8 cellular contexts compared by ENCODE assay signal in the genomic region with DNA sequence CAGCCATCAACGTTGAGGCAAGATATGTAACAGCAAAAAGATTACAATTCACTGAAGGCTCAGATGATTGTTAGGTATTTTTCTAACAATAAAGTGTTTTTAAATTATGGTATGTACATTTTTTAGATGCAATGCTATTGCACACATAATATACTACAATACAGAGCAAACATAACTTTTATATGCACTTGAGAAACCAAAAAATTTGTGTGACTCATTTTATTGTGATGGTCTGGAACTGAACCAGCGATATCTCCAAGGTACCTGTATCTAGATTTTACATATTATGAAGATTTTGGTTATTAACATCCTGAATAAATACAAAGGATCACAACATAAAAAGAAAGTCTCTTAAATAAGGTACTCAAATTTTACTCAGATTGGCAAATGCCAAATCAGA.
"Had no signal": no experiment of that assay in that cellular context is flagged by ENCODE, and none has a peak within 500 bp of the region (broad histone marks: within the 10 kb centered on the region; RNA-seq: fewer than 3 reads in every experiment).

No MANE protein-coding gene starts in this region.

- DNase-seq: GDM1, GF-D8 had no signal

- FAIRE-seq: G401.6, GM12878, GM12891, GM12892, GM18507, GM19239 had no signal

- ATAC-seq: GM12878 had no signal

- H3K4me3 ChIP-seq: GM12878 had no signal
